In the genomic region with DNA sequence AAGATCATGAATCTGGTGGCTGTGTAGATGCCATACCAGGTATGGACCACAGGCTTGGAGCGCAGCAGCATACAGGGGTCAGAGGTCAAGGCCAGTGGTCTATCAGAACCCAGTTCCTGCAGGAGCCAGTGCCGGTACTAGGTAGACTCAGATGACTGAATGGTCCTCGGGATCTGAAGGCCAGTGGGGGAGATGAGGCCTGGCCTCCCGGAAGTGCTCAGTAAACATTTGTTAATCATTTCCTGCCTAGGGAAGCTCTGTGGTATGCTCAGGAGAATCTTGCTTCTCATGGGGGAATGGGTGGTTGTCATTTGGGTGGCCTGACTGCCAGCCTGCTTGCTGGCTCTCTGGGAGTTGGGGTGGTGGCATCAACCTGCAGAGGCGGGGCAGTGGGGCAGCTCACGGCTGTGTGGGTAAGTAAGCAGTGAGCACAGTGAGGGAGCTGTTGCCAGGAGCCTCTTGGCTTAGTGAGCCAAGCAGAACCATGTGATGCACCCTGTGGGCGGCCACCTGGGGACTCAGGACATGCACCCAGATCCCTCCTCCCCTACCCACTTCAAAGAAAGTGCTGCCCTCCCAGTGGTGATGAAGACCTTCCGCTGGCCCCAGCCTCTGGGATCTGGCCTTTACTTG, we compare ENCODE assay signal across 8 cellular contexts. TPM values are rescaled to one million over a fixed set of nuclear protein-coding genes. Genes with fewer than 3 reads are reported as not detected.
DNase-seq lines count a peak whose midpoint lies in the region; ATAC-seq and TF ChIP-seq lines count a peak whose summit lies in the region.

No MANE protein-coding gene starts in this region.

- no peak overlapping the region for H3K4me3 ChIP-seq in transverse colon
- no peak overlapping the region for H3K4me3 ChIP-seq in neuronal stem cell (ENCODE audit: low read length in 2 of 2)

- POLR2A ChIA-PET in CD4-positive, alpha-beta T cell (lab: Charles Lee): interaction anchor here (0.5 to 4.8 kb wide), 7 partner anchors 11 to 79 kb away, joined by 3 to 52 read pairs (median 3); no protein-coding TSS in a partner anchor

- peak in 8 of 10 experiments; percentile 33 to 61 (median 46) for DNase-seq in CD4-positive, alpha-beta T cell
- peak; percentile 55 for DNase-seq in activated CD4-positive, alpha-beta T cell treated with anti-CD3 and anti-CD28 coated beads, Interleukin-2, amount 50 U/mL, for 1 hour
- DNase-seq in left ventricle myocardium superior (peak; percentile 53), transverse colon (peak; percentile 50), neuronal stem cell (ENCODE audit: low spot score) (no peak), NCI-H526 (lab: John Stamatoyannopoulos, UW) (no peak)

- WGBS in transverse colon (ENCODE audit: low coverage in 1 of 2), 2 donors: 61% methylated on average over 8 of the region's 8 CpGs; no CpG with 5 or more reads in 1 of the 2 donors
- WGBS in neuronal stem cell (ENCODE audit: extremely low coverage in 2 of 2, insufficient read length in 2 of 2, insufficient replicate concordance in 1 of 2), 2 donors: no CpG with 5 or more reads among the region's 8 CpGs

- H3K4me2 ChIP-seq in neuronal stem cell (ENCODE audit: insufficient read depth, low read length, poor library complexity, severe bottlenecking): no peak overlapping the region

- H2BK12ac ChIP-seq in neuronal stem cell (ENCODE audit: low read length): no peak overlapping the region

- H4K8ac ChIP-seq in neuronal stem cell (ENCODE audit: low read depth, low read length): no peak overlapping the region

- H3K9me3 ChIP-seq in CD4-positive, alpha-beta T cell (ENCODE audit: control insufficient read depth, low read length): no peaks in the 10 kb centered on the region
- H3K9me3 ChIP-seq in transverse colon (no peaks in the 10 kb centered on the region), neuronal stem cell (replicated peaks in 1 of 2; ENCODE audit: control insufficient read depth in 2 of 2, insufficient read depth in 1 of 2, low read depth in 1 of 2, low read length in 2 of 2) (no peaks in the 10 kb centered on the region)

- H3K36me3 Mint-ChIP-seq in CD4-positive, alpha-beta T cell (ENCODE audit: low read depth): no peaks in the 10 kb centered on the region
- peaks cover 2% of the 10 kb centered on the region for H3K36me3 Mint-ChIP-seq in IgD-negative memory B cell

- TF ChIP-seq CTCF in CD4-positive, alpha-beta T cell (IDR thresholded peaks at IDR 0.05): no peak
- TF ChIP-seq CTCF in transverse colon (IDR thresholded peaks at IDR 0.05): no peak

- CTCF ChIA-PET in CD4-positive, alpha-beta T cell (lab: Charles Lee): interaction anchor here (1.0 kb wide), 2 partner anchors 12 to 46 kb away, joined by 3 to 6 read pairs; no protein-coding TSS in a partner anchor

- TF ChIP-seq POLR2A in transverse colon (IDR thresholded peaks at IDR 0.05): no peak

- no peak overlapping the region for H2BK5ac ChIP-seq in neuronal stem cell (ENCODE audit: low read length)

- H3K9ac ChIP-seq in neuronal stem cell (ENCODE audit: low read depth, low read length, poor library complexity): no peak overlapping the region

- H2BK120ac ChIP-seq in neuronal stem cell (ENCODE audit: low read depth, low read length): no peak overlapping the region

- H3K4ac ChIP-seq in neuronal stem cell (ENCODE audit: low read length): no peak overlapping the region

- peak overlapping the region; percentile 61 for H3K27ac ChIP-seq in CD4-positive, alpha-beta T cell (ENCODE audit: low read depth, low read length)
- H3K27ac ChIP-seq in transverse colon: peak overlapping the region; percentile 1 to 65 (median 30)
- H3K27ac ChIP-seq in neuronal stem cell (replicated peaks; ENCODE audit: low read length): no peak overlapping the region

- TF ChIP-seq EP300 in transverse colon (IDR thresholded peaks at IDR 0.05; ENCODE audit: low read depth): no peak

- H3K36me3 ChIP-seq in transverse colon (no peaks in the 10 kb centered on the region), neuronal stem cell (replicated peaks in 1 of 2; ENCODE audit: control insufficient read depth in 2 of 2, insufficient read depth in 2 of 2, low read length in 2 of 2) (no peaks in the 10 kb centered on the region)

- ATAC-seq in CD4-positive, alpha-beta T cell (ENCODE audit: poor library complexity): peak; percentile 56
- ATAC-seq in GM21367 (IDR thresholded peaks at IDR 0.05; ENCODE audit: unreplicated experiment) (peak; percentile 73), left ventricle myocardium superior (peak; percentile 75)

- no peak overlapping the region for H3K14ac ChIP-seq in neuronal stem cell (ENCODE audit: low read length)

- no peaks in the 10 kb centered on the region for H3K27me3 Mint-ChIP-seq in CD4-positive, alpha-beta T cell
- H3K27me3 Mint-ChIP-seq in IgD-negative memory B cell: no peaks in the 10 kb centered on the region

- H3K79me1 ChIP-seq in neuronal stem cell (ENCODE audit: low read depth, low read length): peaks cover 6% of the 10 kb centered on the region

- H2BK15ac ChIP-seq in neuronal stem cell (ENCODE audit: low read length): no peak overlapping the region

- no peaks in the 10 kb centered on the region for H3K27me3 ChIP-seq in CD4-positive, alpha-beta T cell (ENCODE audit: control insufficient read depth, insufficient read depth, low read length)
- H3K27me3 ChIP-seq in transverse colon (no peaks in the 10 kb centered on the region), neuronal stem cell (ENCODE audit: control insufficient read depth in 3 of 3, insufficient read depth in 3 of 3, low read depth in 1 of 3, low read length in 3 of 3) (no peaks in the 10 kb centered on the region)

- H3K4me1 ChIP-seq in transverse colon: peaks cover 0 to 34% (median 9%) of the 10 kb centered on the region in 4 donors
- H3K4me1 ChIP-seq in neuronal stem cell (ENCODE audit: control insufficient read depth in 2 of 2, insufficient read depth in 1 of 2, low read depth in 1 of 2, low read length in 2 of 2): peaks cover 8 to 19% of the 10 kb centered on the region in 2 donors

- peaks cover 85% of the 10 kb centered on the region for H3K4me1 Mint-ChIP-seq in CD4-positive, alpha-beta T cell (ENCODE audit: low read depth)
- peaks cover 31 to 49% (median 45%) of the 10 kb centered on the region in 3 donors for H3K4me1 Mint-ChIP-seq in IgD-negative memory B cell

- H3K4me3 Mint-ChIP-seq in CD4-positive, alpha-beta T cell: peak overlapping the region; percentile 79
- H3K4me3 Mint-ChIP-seq in IgD-negative memory B cell: peak overlapping the region in 3 of 4 donors; percentile 15 to 84 (median 61)

- intact Hi-C loops in CD4-positive, alpha-beta T cell (cut with DNase I, micrococcal nuclease): loop anchor here in 1 of 2 experiments (1.0 kb wide), 1 partner anchor 8 kb away; no protein-coding TSS in a partner anchor
- intact Hi-C loops in left ventricle myocardium superior (cut with micrococcal nuclease): no loop called here
- intact Hi-C loops in transverse colon (cut with DNase I; ENCODE audit: low total_unique reads): no loop called here

- H3K27ac Mint-ChIP-seq in CD4-positive, alpha-beta T cell: peak overlapping the region; percentile 97
- peak overlapping the region; percentile 60 to 85 (median 84) for H3K27ac Mint-ChIP-seq in IgD-negative memory B cell

- no peaks in the 10 kb centered on the region for H3K9me3 Mint-ChIP-seq in CD4-positive, alpha-beta T cell
- no peaks in the 10 kb centered on the region for H3K9me3 Mint-ChIP-seq in IgD-negative memory B cell

- no peak overlapping the region for H4K91ac ChIP-seq in neuronal stem cell (ENCODE audit: low read depth, low read length, poor library complexity)

- no peak overlapping the region for H2AK5ac ChIP-seq in neuronal stem cell (ENCODE audit: low read depth, low read length)

- no peak overlapping the region for H2AFZ ChIP-seq in neuronal stem cell (ENCODE audit: low read length)

- no peak overlapping the region for H3K23ac ChIP-seq in neuronal stem cell (ENCODE audit: low read depth, low read length, poor library complexity)

- no peak overlapping the region for H3K18ac ChIP-seq in neuronal stem cell (ENCODE audit: low read length)

- in situ Hi-C loops in transverse colon (cut with MboI; ENCODE audit: low pct_ligation_motif_present in 1 of 4, low pct_unique_long_range_greater_than_20kb in 1 of 4, low sequenced_read_pairs in 3 of 4): no loop called here

RNA-seq across cellular contexts. Expression of a gene that starts 33.0 kb away (rescaled TPM):
- 10 to 100 TPM; 26.6 to 28.9 TPM for total RNA-seq in CD4-positive, alpha-beta T cell
- polyA plus RNA-seq in IgD-negative memory B cell: 8.1 TPM
- total RNA-seq in left ventricle myocardium superior (7.1 TPM), transverse colon (10 to 100 TPM; 25.3 to 40.8 (median 31.7) TPM)
- 12.6 TPM for polyA plus RNA-seq in neuronal stem cell (2013, experiment 1 of 2)
- 12.9 TPM for polyA plus RNA-seq in neuronal stem cell (2013, experiment 2 of 2)

Comparison
In these comparisons a context has a peak if more than half of its experiments do, and no peak if none do; other contexts are left out.
1. DNase-seq: peak in CD4-positive, alpha-beta T cell (8 of 10), activated CD4-positive, alpha-beta T cell treated with anti-CD3 and anti-CD28 coated beads, Interleukin-2, amount 50 U/mL, for 1 hour (single experiment), left ventricle myocardium superior (single experiment) and transverse colon (single experiment); none in neuronal stem cell (single experiment) and NCI-H526 (0 of 2).
2. Peak in every context shown above with its lines, with median percentiles within 50 percentile points of each other: ATAC-seq.